In genomic region chr6:39821739-39822532, GRCh38 we compare ENCODE assay signal across 11 cellular contexts. TPM values are rescaled to one million over a fixed set of nuclear protein-coding genes. Genes with fewer than 3 reads are reported as not detected.
DNase-seq lines count a peak whose midpoint lies in the region; ATAC-seq, FAIRE-seq and TF ChIP-seq lines count a peak whose summit lies in the region.
"Had no signal": no experiment of that assay in that cellular context is flagged by ENCODE, and none has a peak within 500 bp of the region (broad histone marks: within the 10 kb centered on the region; RNA-seq: fewer than 3 reads in every experiment).

No MANE protein-coding gene starts in this region.

- H3K27me3 ChIP-seq in prostate gland (replicated peaks; ENCODE audit: insufficient read depth): no peaks in the 10 kb centered on the region
- H3K27me3 ChIP-seq: SJCRH30 had no signal

- TF ChIP-seq POLR2A in prostate gland (IDR thresholded peaks at IDR 0.05): no peak

- H3K4me3 ChIP-seq in AG10803 (ENCODE audit: low read length): peak overlapping the region; percentile 45
- H3K4me3 ChIP-seq in kidney (ENCODE audit: low read length in 2 of 2): no peak overlapping the region
- H3K4me3 ChIP-seq in prostate gland: no peak overlapping the region
- H3K4me3 ChIP-seq: SJCRH30 had no signal

- ATAC-seq in GM18907 (IDR thresholded peaks at IDR 0.05; ENCODE audit: unreplicated experiment): no peak

- peak overlapping the region; percentile 93 for H3K27ac Mint-ChIP-seq in chondrocyte (ENCODE audit: unreplicated experiment)
- H3K27ac Mint-ChIP-seq: IgD-negative memory B cell had no signal

- peak overlapping the region; percentile 41 to 53 for H3K27ac ChIP-seq in kidney (ENCODE audit: low read depth in 2 of 2, low read length in 2 of 2)
- peak overlapping the region; percentile 57 to 64 for H3K27ac ChIP-seq in prostate gland
- H3K27ac ChIP-seq: SJCRH30 had no signal

- H3K4me3 Mint-ChIP-seq in chondrocyte (ENCODE audit: unreplicated experiment): peak overlapping the region; percentile 73
- H3K4me3 Mint-ChIP-seq: IgD-negative memory B cell had no signal

- TF ChIP-seq CTCF in AG10803 (conservative IDR thresholded peaks at IDR 0.05; ENCODE audit: low read length) (no peak), chondrocyte (IDR thresholded peaks at IDR 0.05) (no peak), kidney (IDR thresholded peaks at IDR 0.05; ENCODE audit: borderline replicate concordance, extremely low read depth, insufficient read depth) (no peak), prostate gland (IDR thresholded peaks at IDR 0.05) (no peak)

- peaks cover 6% of the 10 kb centered on the region for H3K36me3 Mint-ChIP-seq in chondrocyte (ENCODE audit: low read depth)

- intact Hi-C loops in kidney (cut with DNase I) (no loop called here), prostate gland (cut with DNase I) (no loop called here)

- H3K27me3 Mint-ChIP-seq in chondrocyte (ENCODE audit: low read depth): no peaks in the 10 kb centered on the region

- H3K9me3 ChIP-seq in kidney (ENCODE audit: control insufficient read depth in 1 of 2, low read length in 2 of 2): no peaks in the 10 kb centered on the region
- no peaks in the 10 kb centered on the region for H3K9me3 ChIP-seq in prostate gland
- H3K9me3 ChIP-seq: SJCRH30 had no signal

- H3K4me1 ChIP-seq in kidney (ENCODE audit: control insufficient read depth in 1 of 2, insufficient read depth in 1 of 2, low read depth in 1 of 2, low read length in 2 of 2) (peaks cover 0 to 20% of the 10 kb centered on the region in 2 donors), prostate gland (replicated peaks) (no peaks in the 10 kb centered on the region)

- no peaks in the 10 kb centered on the region for H3K9me3 Mint-ChIP-seq in chondrocyte (ENCODE audit: low read depth)

- H3K4me1 Mint-ChIP-seq in chondrocyte (ENCODE audit: low read depth): peaks cover 81% of the 10 kb centered on the region
- H3K4me1 Mint-ChIP-seq: IgD-negative memory B cell had no signal

- DNase-seq in AG10803 (ENCODE audit: low read depth): peak; percentile 56
- no peak for DNase-seq in chondrocyte (ENCODE audit: low spot score)
- no peak for DNase-seq in kidney
- DNase-seq in prostate gland (ENCODE audit: low spot score): no peak
- DNase-seq in activated CD4-positive, alpha-beta T cell treated with anti-CD3 and anti-CD28 coated beads for 4 hours: no peak
- DNase-seq in T-helper 2 cell: no peak
- DNase-seq in stimulated activated naive CD4-positive, alpha-beta T cell (lab: John Stamatoyannopoulos, UW): no peak
- DNase-seq: NCI-H345, SJCRH30 had no signal

- no peaks in the 10 kb centered on the region for H3K36me3 ChIP-seq in kidney (ENCODE audit: control insufficient read depth in 1 of 2, insufficient read depth in 2 of 2, low read length in 2 of 2)
- no peaks in the 10 kb centered on the region for H3K36me3 ChIP-seq in prostate gland
- H3K36me3 ChIP-seq: SJCRH30 had no signal

- FAIRE-seq in kidney (lab: Jason Lieb, UNC): no peak

- peak overlapping the region in 1 of 2 donors; percentile 16 for H3K9ac ChIP-seq in kidney (ENCODE audit: low read length in 2 of 2)

- 54% methylated on average over 8 of the region's 8 CpGs for WGBS in prostate gland

RNA-seq across cellular contexts. Expression of gene DAAM2, which starts 29.8 kb away (rescaled TPM):
- total RNA-seq in chondrocyte: 137 to 142 TPM (median 142 TPM) in 3 replicates
- total RNA-seq in kidney: 19.8 TPM
- polyA plus RNA-seq in kidney (ENCODE audit: insufficient read depth, low read depth, low replicate concordance): 6.9 TPM
- 10 to 100 TPM in 1 of 2 donors, 1 to 10 TPM in 1; 4.7 to 41.3 TPM for total RNA-seq in prostate gland
- polyA plus RNA-seq: IgD-negative memory B cell had no signal
